In genomic region chr17:82243648-82244412, GRCh38 we compare ENCODE assay signal across 11 cellular contexts. TPM values are rescaled to one million over a fixed set of nuclear protein-coding genes. Genes with fewer than 3 reads are reported as not detected.
A peak's percentile ranks its signal among the peaks of the same experiment; 100 is the strongest.
DNase-seq lines count a peak whose midpoint lies in the region; ATAC-seq and TF ChIP-seq lines count a peak whose summit lies in the region.
"Had no signal": no experiment of that assay in that cellular context is flagged by ENCODE, and none has a peak within 500 bp of the region (broad histone marks: within the 10 kb centered on the region; RNA-seq: fewer than 3 reads in every experiment).

No MANE protein-coding gene starts in this region.

- H3K4me1 Mint-ChIP-seq in activated CD8-positive, alpha-beta memory T cell treated with anti-CD3 and anti-CD28 coated beads, Interleukin-2, amount 10 ng/mL, durations not matched to agents 7 days and 5 days, result peaks cover 36% of the 10 kb centered on the region
- H3K4me1 Mint-ChIP-seq in activated CD8-positive, alpha-beta T cell treated with anti-CD3 and anti-CD28 coated beads, Interleukin-2, amount 10 ng/mL, durations not matched to agents 7 days and 5 days (ENCODE audit: low read depth), result peaks cover 41% of the 10 kb centered on the region

- H3K4me3 ChIP-seq in esophagus squamous epithelium, result no peak overlapping the region
- no peak overlapping the region for H3K4me3 ChIP-seq in stomach smooth muscle (ENCODE audit: low read length in 2 of 2)
- H3K4me3 ChIP-seq: tibial artery had no signal

- H3K27ac ChIP-seq in esophagus squamous epithelium (peak overlapping the region; percentile 47 to 86 (median 78)), stomach smooth muscle (ENCODE audit: low read length) (peak overlapping the region; percentile 88)

- 75 to 84% methylated on average over 10 to 12 of the region's 19 CpGs for WGBS in esophagus squamous epithelium, 2 donors

- H3K27me3 ChIP-seq in esophagus squamous epithelium, result no peaks in the 10 kb centered on the region
- no peaks in the 10 kb centered on the region for H3K27me3 ChIP-seq in stomach smooth muscle (ENCODE audit: control insufficient read depth in 1 of 2, insufficient read depth in 2 of 2, low read length in 2 of 2)
- H3K27me3 ChIP-seq: tibial artery had no signal

- TF ChIP-seq POLR2A in esophagus squamous epithelium (IDR thresholded peaks at IDR 0.05), result no peak

- H3K9me3 Mint-ChIP-seq in activated CD8-positive, alpha-beta memory T cell treated with anti-CD3 and anti-CD28 coated beads, Interleukin-2, amount 10 ng/mL, durations not matched to agents 7 days and 5 days (ENCODE audit: low read depth), result no peaks in the 10 kb centered on the region
- H3K9me3 Mint-ChIP-seq in activated CD8-positive, alpha-beta T cell treated with anti-CD3 and anti-CD28 coated beads, Interleukin-2, amount 10 ng/mL, durations not matched to agents 7 days and 5 days (ENCODE audit: insufficient read depth), result no peaks in the 10 kb centered on the region

- H3K27ac Mint-ChIP-seq in activated CD8-positive, alpha-beta memory T cell treated with anti-CD3 and anti-CD28 coated beads, Interleukin-2, amount 10 ng/mL, durations not matched to agents 7 days and 5 days, result peak overlapping the region; percentile 66
- H3K27ac Mint-ChIP-seq in activated CD8-positive, alpha-beta T cell treated with anti-CD3 and anti-CD28 coated beads, Interleukin-2, amount 10 ng/mL, durations not matched to agents 7 days and 5 days, result peak overlapping the region; percentile 74

- H3K4me3 Mint-ChIP-seq in activated CD8-positive, alpha-beta memory T cell treated with anti-CD3 and anti-CD28 coated beads, Interleukin-2, amount 10 ng/mL, durations not matched to agents 7 days and 5 days, result no peak overlapping the region
- H3K4me3 Mint-ChIP-seq in activated CD8-positive, alpha-beta T cell treated with anti-CD3 and anti-CD28 coated beads, Interleukin-2, amount 10 ng/mL, durations not matched to agents 7 days and 5 days, result no peak overlapping the region

- H3K36me3 Mint-ChIP-seq in activated CD8-positive, alpha-beta memory T cell treated with anti-CD3 and anti-CD28 coated beads, Interleukin-2, amount 10 ng/mL, durations not matched to agents 7 days and 5 days, result peaks cover 40% of the 10 kb centered on the region
- peaks cover 73% of the 10 kb centered on the region for H3K36me3 Mint-ChIP-seq in activated CD8-positive, alpha-beta T cell treated with anti-CD3 and anti-CD28 coated beads, Interleukin-2, amount 10 ng/mL, durations not matched to agents 7 days and 5 days (ENCODE audit: low read depth)

- CTCF ChIA-PET in activated CD8-positive, alpha-beta memory T cell treated with anti-CD3 and anti-CD28 coated beads, Interleukin-2, amount 10 ng/mL, durations not matched to agents 7 days and 5 days (lab: Charles Lee), result interaction anchor here (1.0 to 1.3 kb wide), 5 partner anchors 18 to 77 kb away, joined by 3 to 5 read pairs (median 3); partner anchors contain the start of gene CD7
- CTCF ChIA-PET in activated CD8-positive, alpha-beta T cell treated with anti-CD3 and anti-CD28 coated beads, Interleukin-2, amount 10 ng/mL, durations not matched to agents 7 days and 5 days (lab: Charles Lee), result interaction anchor here (1.5 kb wide), 1 partner anchor 73 kb away, joined by 4 read pairs; the partner anchor contains the start of gene CD7

- POLR2A ChIA-PET in activated CD8-positive, alpha-beta T cell treated with anti-CD3 and anti-CD28 coated beads, Interleukin-2, amount 10 ng/mL, durations not matched to agents 7 days and 5 days (lab: Charles Lee), result interaction anchor here (0.5 to 1.6 kb wide), 4 partner anchors 49 to 217 kb away, joined by 3 to 6 read pairs (median 4); no protein-coding TSS in a partner anchor

- peaks cover 32 to 86% (median 49%) of the 10 kb centered on the region in 3 donors for H3K36me3 ChIP-seq in esophagus squamous epithelium
- H3K36me3 ChIP-seq in stomach smooth muscle (ENCODE audit: control insufficient read depth in 2 of 2, insufficient read depth in 2 of 2, low read length in 2 of 2), result peaks cover 47 to 48% of the 10 kb centered on the region in 2 donors

- no peak for DNase-seq in activated CD8-positive, alpha-beta memory T cell treated with anti-CD3 and anti-CD28 coated beads, Interleukin-2, amount 10 ng/mL, durations not matched to agents 7 days and 5 days
- no peak for DNase-seq in activated CD8-positive, alpha-beta memory T cell treated with anti-CD3 and anti-CD28 coated beads, Interleukin-2, amount 50 U/mL, for 48 hours
- DNase-seq in activated CD8-positive, alpha-beta T cell treated with anti-CD3 and anti-CD28 coated beads, Interleukin-2, amount 10 ng/mL, durations not matched to agents 7 days and 5 days, result no peak
- DNase-seq in esophagus squamous epithelium (lab: John Stamatoyannopoulos, UW), result no peak
- DNase-seq in SIG-M5 (lab: John Stamatoyannopoulos, UW), result no peak
- no peak for DNase-seq in stimulated activated CD4-positive, alpha-beta T cell treated with anti-CD3 and anti-CD28 coated beads, Interleukin-1b, Interleukin-23, amount 100 ng/mL, for 48 hours
- DNase-seq in DMS114 treated with DMSO at 0.1 percent for 48 hours (lab: John Stamatoyannopoulos, UW; ENCODE audit: unreplicated experiment), result no peak
- DNase-seq: activated T-cell treated with anti-CD3 and anti-CD28 coated beads for 4 hours, NCI-H2107 had no signal

- intact Hi-C loops in esophagus squamous epithelium (cut with DNase I), result no loop called here

- no peaks in the 10 kb centered on the region for H3K27me3 Mint-ChIP-seq in activated CD8-positive, alpha-beta memory T cell treated with anti-CD3 and anti-CD28 coated beads, Interleukin-2, amount 10 ng/mL, durations not matched to agents 7 days and 5 days
- H3K27me3 Mint-ChIP-seq in activated CD8-positive, alpha-beta T cell treated with anti-CD3 and anti-CD28 coated beads, Interleukin-2, amount 10 ng/mL, durations not matched to agents 7 days and 5 days (ENCODE audit: low read depth), result no peaks in the 10 kb centered on the region

- H3K4me1 ChIP-seq in esophagus squamous epithelium (peaks cover 67 to 99% (median 73%) of the 10 kb centered on the region in 3 donors), stomach smooth muscle (ENCODE audit: control insufficient read depth, insufficient read depth, low read length) (peaks cover 82% of the 10 kb centered on the region)

- ATAC-seq in activated CD8-positive, alpha-beta memory T cell treated with anti-CD3 and anti-CD28 coated beads, Interleukin-2, amount 10 ng/mL, durations not matched to agents 7 days and 5 days, result no peak
- ATAC-seq in activated CD8-positive, alpha-beta T cell treated with anti-CD3 and anti-CD28 coated beads, Interleukin-2, amount 10 ng/mL, durations not matched to agents 7 days and 5 days, result no peak

- H3K9me3 ChIP-seq in esophagus squamous epithelium (no peaks in the 10 kb centered on the region), stomach smooth muscle (ENCODE audit: control insufficient read depth in 2 of 2, low read length in 2 of 2) (no peaks in the 10 kb centered on the region)
- H3K9me3 ChIP-seq: tibial artery had no signal

- no peak overlapping the region for H3K9ac ChIP-seq in stomach smooth muscle (ENCODE audit: low read length in 2 of 2)

- no peak for TF ChIP-seq CTCF in esophagus squamous epithelium (IDR thresholded peaks at IDR 0.05)

RNA-seq across cellular contexts. Expression of gene SLC16A3, which starts 15.0 kb away (rescaled TPM):
- total RNA-seq in activated CD8-positive, alpha-beta memory T cell treated with anti-CD3 and anti-CD28 coated beads, Interleukin-2, amount 10 ng/mL, durations not matched to agents 7 days and 5 days, result 100 to 1,000 TPM; 119 to 148 TPM
- 100 to 1,000 TPM; 257 to 264 TPM for total RNA-seq in activated CD8-positive, alpha-beta T cell treated with anti-CD3 and anti-CD28 coated beads, Interleukin-2, amount 10 ng/mL, durations not matched to agents 7 days and 5 days
- total RNA-seq in esophagus squamous epithelium, result 10 to 100 TPM; 18.8 to 32.9 (median 21.7) TPM

RNA-seq across cellular contexts. Expression of gene CSNK1D, which starts 29.7 kb away (rescaled TPM):
- total RNA-seq in activated CD8-positive, alpha-beta memory T cell treated with anti-CD3 and anti-CD28 coated beads, Interleukin-2, amount 10 ng/mL, durations not matched to agents 7 days and 5 days, result 100 to 1,000 TPM; 120 to 139 TPM
- total RNA-seq in activated CD8-positive, alpha-beta T cell treated with anti-CD3 and anti-CD28 coated beads, Interleukin-2, amount 10 ng/mL, durations not matched to agents 7 days and 5 days, result 100 to 1,000 TPM in 1 of 2 experiments, 10 to 100 TPM in 1; 99.5 to 111 TPM
- total RNA-seq in esophagus squamous epithelium, result 100 to 1,000 TPM in 1 of 4 donors, 10 to 100 TPM in 3; 24.6 to 102 (median 57.1) TPM

RNA-seq across cellular contexts. Expression of gene CCDC57, which starts 31.2 kb away (rescaled TPM):
- total RNA-seq in activated CD8-positive, alpha-beta memory T cell treated with anti-CD3 and anti-CD28 coated beads, Interleukin-2, amount 10 ng/mL, durations not matched to agents 7 days and 5 days, result 10 to 100 TPM; 70.2 to 73.9 TPM
- total RNA-seq in activated CD8-positive, alpha-beta T cell treated with anti-CD3 and anti-CD28 coated beads, Interleukin-2, amount 10 ng/mL, durations not matched to agents 7 days and 5 days, result 10 to 100 TPM; 78.3 to 84.7 TPM
- 10 to 100 TPM in 2 of 4 donors, 1 to 10 TPM in 2; 7.9 to 22.1 (median 9.8) TPM for total RNA-seq in esophagus squamous epithelium
